Comparison of ENCODE assay signal across 2 cellular contexts in the genomic region with DNA sequence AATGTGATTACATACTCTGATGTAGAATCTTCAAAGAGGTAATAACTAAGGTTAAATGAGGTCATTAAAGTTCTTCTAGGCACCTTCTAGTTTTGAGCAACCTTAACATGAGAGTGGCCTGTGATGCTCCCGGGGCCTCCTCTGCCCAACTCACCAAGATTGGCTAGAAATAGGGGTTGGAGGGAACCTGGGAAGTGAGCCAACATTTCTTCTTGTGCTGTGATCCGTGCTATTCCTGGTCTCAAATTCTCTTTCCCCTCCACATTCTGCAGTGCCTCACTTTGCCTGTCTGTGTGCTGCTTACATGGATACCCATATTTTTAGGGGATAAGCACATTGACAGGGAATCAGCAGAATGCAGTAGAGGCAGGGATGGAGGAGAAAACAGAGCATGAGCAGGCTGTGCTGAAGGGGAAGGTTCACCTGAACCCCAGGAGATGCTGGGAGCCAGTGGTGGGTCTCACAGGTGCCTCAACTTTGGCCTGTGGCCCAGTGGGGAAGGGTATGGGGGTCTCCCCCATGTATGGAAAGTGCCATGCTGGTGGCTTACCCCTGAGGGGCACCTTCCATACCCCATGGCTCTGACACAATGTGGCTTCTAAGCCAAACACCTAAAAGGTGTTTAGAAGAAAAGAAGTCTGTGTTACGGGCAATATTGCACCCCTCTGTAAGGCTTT.
TF ChIP-seq lines count a peak whose summit lies in the region.

No MANE protein-coding gene starts in this region.

TF ChIP-seq in H1, 55 proteins besides CTCF, POLR2A, EP300 and RAD21 (continued from another document and continues in another):
- TF ChIP-seq RXRA (IDR thresholded peaks at IDR 0.05; ENCODE audit: insufficient read depth, low read depth, low read length): no peak
- no peak for TF ChIP-seq USF2 (IDR thresholded peaks at IDR 0.05; ENCODE audit: low read length)
- TF ChIP-seq JUND (IDR thresholded peaks at IDR 0.05; ENCODE audit: low read length): no peak
- TF ChIP-seq, protein P1, sequence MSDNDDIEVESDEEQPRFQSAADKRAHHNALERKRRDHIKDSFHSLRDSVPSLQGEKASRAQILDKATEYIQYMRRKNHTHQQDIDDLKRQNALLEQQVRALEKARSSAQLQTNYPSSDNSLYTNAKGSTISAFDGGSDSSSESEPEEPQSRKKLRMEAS (IDR thresholded peaks at IDR 0.05): no peak
- no peak for TF ChIP-seq TCF12 (IDR thresholded peaks at IDR 0.05; ENCODE audit: low read depth, low read length)
- TF ChIP-seq GABPA (IDR thresholded peaks at IDR 0.05; ENCODE audit: borderline replicate concordance, insufficient read depth, low read length): no peak
- TF ChIP-seq SUZ12 (IDR thresholded peaks at IDR 0.05; ENCODE audit: low read length): no peak
- TF ChIP-seq CHD1 (IDR thresholded peaks at IDR 0.05; ENCODE audit: low read depth, low read length): no peak
- no peak for TF ChIP-seq E2F6 (IDR thresholded peaks at IDR 0.05)
- TF ChIP-seq CEBPB (IDR thresholded peaks at IDR 0.05; ENCODE audit: low read depth, low read length): no peak
- no peak for TF ChIP-seq SIRT6 (IDR thresholded peaks at IDR 0.05; ENCODE audit: low read length)
- no peak for TF ChIP-seq HDAC2 (IDR thresholded peaks at IDR 0.05; ENCODE audit: borderline replicate concordance in 1 of 2, low read depth in 2 of 2, low read length in 2 of 2)
- TF ChIP-seq GTF2F1 (IDR thresholded peaks at IDR 0.05; ENCODE audit: borderline replicate concordance, low read depth, low read length): no peak
- TF ChIP-seq KDM1A (IDR thresholded peaks at IDR 0.05; ENCODE audit: borderline replicate concordance, low read length): no peak

TF ChIP-seq in WTC11, 78 proteins besides CTCF, POLR2A, EP300 and RAD21 (continued from another document):
- TF ChIP-seq, protein P2, sequence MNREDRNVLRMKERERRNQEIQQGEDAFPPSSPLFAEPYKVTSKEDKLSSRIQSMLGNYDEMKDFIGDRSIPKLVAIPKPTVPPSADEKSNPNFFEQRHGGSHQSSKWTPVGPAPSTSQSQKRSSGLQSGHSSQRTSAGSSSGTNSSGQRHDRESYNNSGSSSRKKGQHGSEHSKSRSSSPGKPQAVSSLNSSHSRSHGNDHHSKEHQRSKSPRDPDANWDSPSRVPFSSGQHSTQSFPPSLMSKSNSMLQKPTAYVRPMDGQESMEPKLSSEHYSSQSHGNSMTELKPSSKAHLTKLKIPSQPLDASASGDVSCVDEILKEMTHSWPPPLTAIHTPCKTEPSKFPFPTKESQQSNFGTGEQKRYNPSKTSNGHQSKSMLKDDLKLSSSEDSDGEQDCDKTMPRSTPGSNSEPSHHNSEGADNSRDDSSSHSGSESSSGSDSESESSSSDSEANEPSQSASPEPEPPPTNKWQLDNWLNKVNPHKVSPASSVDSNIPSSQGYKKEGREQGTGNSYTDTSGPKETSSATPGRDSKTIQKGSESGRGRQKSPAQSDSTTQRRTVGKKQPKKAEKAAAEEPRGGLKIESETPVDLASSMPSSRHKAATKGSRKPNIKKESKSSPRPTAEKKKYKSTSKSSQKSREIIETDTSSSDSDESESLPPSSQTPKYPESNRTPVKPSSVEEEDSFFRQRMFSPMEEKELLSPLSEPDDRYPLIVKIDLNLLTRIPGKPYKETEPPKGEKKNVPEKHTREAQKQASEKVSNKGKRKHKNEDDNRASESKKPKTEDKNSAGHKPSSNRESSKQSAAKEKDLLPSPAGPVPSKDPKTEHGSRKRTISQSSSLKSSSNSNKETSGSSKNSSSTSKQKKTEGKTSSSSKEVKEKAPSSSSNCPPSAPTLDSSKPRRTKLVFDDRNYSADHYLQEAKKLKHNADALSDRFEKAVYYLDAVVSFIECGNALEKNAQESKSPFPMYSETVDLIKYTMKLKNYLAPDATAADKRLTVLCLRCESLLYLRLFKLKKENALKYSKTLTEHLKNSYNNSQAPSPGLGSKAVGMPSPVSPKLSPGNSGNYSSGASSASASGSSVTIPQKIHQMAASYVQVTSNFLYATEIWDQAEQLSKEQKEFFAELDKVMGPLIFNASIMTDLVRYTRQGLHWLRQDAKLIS (CRISPR knock-in tag; IDR thresholded peaks at IDR 0.05; ENCODE audit: borderline replicate concordance): no peak
- TF ChIP-seq, protein P3, sequence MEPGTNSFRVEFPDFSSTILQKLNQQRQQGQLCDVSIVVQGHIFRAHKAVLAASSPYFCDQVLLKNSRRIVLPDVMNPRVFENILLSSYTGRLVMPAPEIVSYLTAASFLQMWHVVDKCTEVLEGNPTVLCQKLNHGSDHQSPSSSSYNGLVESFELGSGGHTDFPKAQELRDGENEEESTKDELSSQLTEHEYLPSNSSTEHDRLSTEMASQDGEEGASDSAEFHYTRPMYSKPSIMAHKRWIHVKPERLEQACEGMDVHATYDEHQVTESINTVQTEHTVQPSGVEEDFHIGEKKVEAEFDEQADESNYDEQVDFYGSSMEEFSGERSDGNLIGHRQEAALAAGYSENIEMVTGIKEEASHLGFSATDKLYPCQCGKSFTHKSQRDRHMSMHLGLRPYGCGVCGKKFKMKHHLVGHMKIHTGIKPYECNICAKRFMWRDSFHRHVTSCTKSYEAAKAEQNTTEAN (CRISPR knock-in tag; IDR thresholded peaks at IDR 0.05): no peak
- TF ChIP-seq NR3C1 (CRISPR knock-in tag; conservative IDR thresholded peaks at IDR 0.05; ENCODE audit: low read depth): no peak
- TF ChIP-seq NFATC4 (CRISPR knock-in tag; IDR thresholded peaks at IDR 0.05): no peak
- TF ChIP-seq ETV6 (CRISPR knock-in tag; IDR thresholded peaks at IDR 0.05): no peak
- no peak for TF ChIP-seq USF2 (CRISPR knock-in tag; IDR thresholded peaks at IDR 0.05)
- TF ChIP-seq, protein P4, sequence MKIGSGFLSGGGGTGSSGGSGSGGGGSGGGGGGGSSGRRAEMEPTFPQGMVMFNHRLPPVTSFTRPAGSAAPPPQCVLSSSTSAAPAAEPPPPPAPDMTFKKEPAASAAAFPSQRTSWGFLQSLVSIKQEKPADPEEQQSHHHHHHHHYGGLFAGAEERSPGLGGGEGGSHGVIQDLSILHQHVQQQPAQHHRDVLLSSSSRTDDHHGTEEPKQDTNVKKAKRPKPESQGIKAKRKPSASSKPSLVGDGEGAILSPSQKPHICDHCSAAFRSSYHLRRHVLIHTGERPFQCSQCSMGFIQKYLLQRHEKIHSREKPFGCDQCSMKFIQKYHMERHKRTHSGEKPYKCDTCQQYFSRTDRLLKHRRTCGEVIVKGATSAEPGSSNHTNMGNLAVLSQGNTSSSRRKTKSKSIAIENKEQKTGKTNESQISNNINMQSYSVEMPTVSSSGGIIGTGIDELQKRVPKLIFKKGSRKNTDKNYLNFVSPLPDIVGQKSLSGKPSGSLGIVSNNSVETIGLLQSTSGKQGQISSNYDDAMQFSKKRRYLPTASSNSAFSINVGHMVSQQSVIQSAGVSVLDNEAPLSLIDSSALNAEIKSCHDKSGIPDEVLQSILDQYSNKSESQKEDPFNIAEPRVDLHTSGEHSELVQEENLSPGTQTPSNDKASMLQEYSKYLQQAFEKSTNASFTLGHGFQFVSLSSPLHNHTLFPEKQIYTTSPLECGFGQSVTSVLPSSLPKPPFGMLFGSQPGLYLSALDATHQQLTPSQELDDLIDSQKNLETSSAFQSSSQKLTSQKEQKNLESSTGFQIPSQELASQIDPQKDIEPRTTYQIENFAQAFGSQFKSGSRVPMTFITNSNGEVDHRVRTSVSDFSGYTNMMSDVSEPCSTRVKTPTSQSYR (CRISPR knock-in tag; IDR thresholded peaks at IDR 0.05): no peak
- TF ChIP-seq ZBTB21 (CRISPR knock-in tag; IDR thresholded peaks at IDR 0.05; ENCODE audit: borderline replicate concordance): no peak
- TF ChIP-seq GABPB1 (CRISPR knock-in tag; IDR thresholded peaks at IDR 0.05): no peak
TF ChIP-seq in WTC11: peak in this region for 0.
